Comparison of ENCODE assay signal across 29 cellular contexts in the genomic region with DNA sequence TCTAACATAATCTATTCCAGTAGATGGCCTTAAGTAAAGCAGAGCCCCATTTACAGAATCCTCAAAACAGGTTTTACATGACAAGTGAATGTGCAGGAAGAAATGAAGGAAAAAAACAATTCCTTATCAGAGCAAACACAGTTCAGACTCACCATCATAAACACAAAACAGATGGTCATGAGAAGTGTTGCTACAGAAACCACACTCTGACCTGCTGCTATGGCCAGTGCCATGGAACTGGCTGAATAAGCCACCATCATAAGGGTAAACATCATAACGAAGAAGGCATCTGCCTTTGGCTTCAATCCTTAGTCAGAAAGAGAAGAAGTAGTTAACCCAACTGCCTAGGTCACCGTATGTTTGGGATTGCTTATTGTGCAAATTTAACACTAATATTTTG.
DNase-seq lines count a peak whose midpoint lies in the region; ATAC-seq, FAIRE-seq and TF ChIP-seq lines count a peak whose summit lies in the region.
"Had no signal": no experiment of that assay in that cellular context is flagged by ENCODE, and none has a peak within 500 bp of the region (broad histone marks: within the 10 kb centered on the region; RNA-seq: fewer than 3 reads in every experiment).

No MANE protein-coding gene starts in this region.

- dilution Hi-C loops in endothelial cell of umbilical vein (cut with MboI; ENCODE audit: extremely low pct_ligation_motif_present, low sequenced_read_pairs): no loop called here

- H3K9me1 ChIP-seq in endothelial cell of umbilical vein (replicated peaks; ENCODE audit: control insufficient read depth, extremely low read depth, insufficient read depth, low read length): no peaks in the 10 kb centered on the region

- H3K9me3 ChIP-seq in endothelial cell of umbilical vein (replicated peaks; ENCODE audit: control insufficient read depth, insufficient read depth, low read length) (no peaks in the 10 kb centered on the region), mucosa of descending colon (no peaks in the 10 kb centered on the region)
- H3K9me3 ChIP-seq: SK-N-SH, testis had no signal

- DNase-seq in AG20443 (ENCODE audit: low spot score) (peak; percentile 26), HCEC 1CT (peak; percentile 13), endothelial cell of umbilical vein (ENCODE audit: low read depth, low spot score) (peak; percentile 77), mucosa of descending colon (no peak), UCSD-AML1 (lab: John Stamatoyannopoulos, UW; ENCODE audit: unreplicated experiment) (no peak)
- DNase-seq in activated naive CD4-positive, alpha-beta T cell treated with anti-CD3 and anti-CD28 coated beads for 36 hours: no peak
- no peak for DNase-seq in stimulated activated CD8-positive, alpha-beta memory T cell treated with anti-CD3 and anti-CD28 coated beads, Interleukin-4, amount 100 ng/mL, for 48 hours
- DNase-seq: ACHN; activated CD4-positive, alpha-beta T cell treated with anti-CD3 and anti-CD28 coated beads, Interleukin-2, amount 10 ng/mL, durations not matched to agents 24 days and 14 days; activated naive CD4-positive, alpha-beta T cell; activated T-cell treated with anti-CD3 and anti-CD28 coated beads, Interleukin-2, amount 50 U/mL, for 48 hours; amygdala; CD4-positive, alpha-beta T cell; effector memory CD8-positive, alpha-beta T cell; glutamatergic neuron; naive B cell; NCI-H1092; NCI-H1930; NCI-H526; SK-N-SH; stimulated activated CD4-positive, alpha-beta T cell treated with anti-CD3 and anti-CD28 coated beads, Interleukin-12 subunit alpha, Interleukin-12 subunit beta, amount 100 ng/mL, for 4 hours; stimulated activated CD4-positive, alpha-beta T cell treated with anti-CD3 and anti-CD28 coated beads, Interleukin-4, amount 100 ng/mL, for 4 hours; stimulated activated naive CD4-positive, alpha-beta T cell treated with Interleukin-2 at 50 U/mL for 16 hours; T-helper 2 cell; testis; WERI-Rb-1 had no signal

- H2AFZ ChIP-seq in endothelial cell of umbilical vein (ENCODE audit: low read depth, low read length): no peak overlapping the region

- no peak for FAIRE-seq in endothelial cell of umbilical vein (lab: Jason Lieb, UNC)

- no peak overlapping the region for H3K27ac ChIP-seq in endothelial cell of umbilical vein (ENCODE audit: insufficient read depth, low read depth, low read length)
- H3K27ac ChIP-seq: coronary artery, testis, WERI-Rb-1 had no signal

- POLR2A ChIA-PET in endothelial cell of umbilical vein (lab: Charles Lee): no interaction called here

- H3K9me3 Mint-ChIP-seq in activated naive CD4-positive, alpha-beta T cell treated with anti-CD3 and anti-CD28 coated beads for 36 hours: no peaks in the 10 kb centered on the region
- H3K9me3 Mint-ChIP-seq: activated CD4-positive, alpha-beta T cell treated with anti-CD3 and anti-CD28 coated beads, Interleukin-2, amount 10 ng/mL, durations not matched to agents 24 days and 14 days; CD4-positive, alpha-beta T cell; effector memory CD8-positive, alpha-beta T cell; naive B cell had no signal

- H3K79me2 ChIP-seq in endothelial cell of umbilical vein (ENCODE audit: control insufficient read depth, insufficient read depth, low read length): no peaks in the 10 kb centered on the region

- TF ChIP-seq POLR2A in endothelial cell of umbilical vein (IDR thresholded peaks at IDR 0.05; ENCODE audit: low read depth, low read length): no peak

- no peaks in the 10 kb centered on the region for H3K36me3 Mint-ChIP-seq in activated naive CD4-positive, alpha-beta T cell treated with anti-CD3 and anti-CD28 coated beads for 36 hours (ENCODE audit: low read depth)
- H3K36me3 Mint-ChIP-seq: naive B cell had no signal

- H3K27ac Mint-ChIP-seq in activated naive CD4-positive, alpha-beta T cell treated with anti-CD3 and anti-CD28 coated beads for 36 hours: no peak overlapping the region
- H3K27ac Mint-ChIP-seq: activated CD4-positive, alpha-beta T cell treated with anti-CD3 and anti-CD28 coated beads, Interleukin-2, amount 10 ng/mL, durations not matched to agents 24 days and 14 days; CD4-positive, alpha-beta T cell; effector memory CD8-positive, alpha-beta T cell; naive B cell had no signal

- ATAC-seq in mucosa of descending colon (peak; percentile 91), HG02571 (IDR thresholded peaks at IDR 0.05; ENCODE audit: unreplicated experiment) (no peak)
- ATAC-seq: effector memory CD8-positive, alpha-beta T cell; esophagus mucosa had no signal

- no peak overlapping the region for H3K9ac ChIP-seq in endothelial cell of umbilical vein (replicated peaks; ENCODE audit: extremely low read depth, insufficient read depth, low read length)
- H3K9ac ChIP-seq: SK-N-SH had no signal

- H3K36me3 ChIP-seq in endothelial cell of umbilical vein (ENCODE audit: control insufficient read depth in 2 of 2, extremely low read depth in 1 of 2, insufficient read depth in 2 of 2, low read length in 2 of 2): no peaks in the 10 kb centered on the region
- H3K36me3 ChIP-seq in mucosa of descending colon (ENCODE audit: low read depth): no peaks in the 10 kb centered on the region
- H3K36me3 ChIP-seq: WERI-Rb-1 had no signal

- H3K4me3 ChIP-seq in endothelial cell of umbilical vein (replicated peaks in 1 of 3; ENCODE audit: insufficient read depth in 1 of 3, low read depth in 1 of 3, low read length in 3 of 3) (no peak overlapping the region), mucosa of descending colon (no peak overlapping the region)
- H3K4me3 ChIP-seq: coronary artery, testis had no signal

- no peaks in the 10 kb centered on the region for H3K27me3 ChIP-seq in endothelial cell of umbilical vein (ENCODE audit: control insufficient read depth in 2 of 2, insufficient read depth in 2 of 2, low read length in 2 of 2)
- H3K27me3 ChIP-seq: testis had no signal

- no peaks in the 10 kb centered on the region for H4K20me1 ChIP-seq in endothelial cell of umbilical vein (replicated peaks; ENCODE audit: control insufficient read depth, extremely low read depth, insufficient read depth, low read length)

- CTCF ChIA-PET in endothelial cell of umbilical vein (lab: Charles Lee): interaction anchor here (1.0 to 1.5 kb wide), 3 partner anchors 10 to 65 kb away, joined by 3 read pairs; no protein-coding TSS in a partner anchor
- CTCF ChIA-PET in activated naive CD4-positive, alpha-beta T cell treated with anti-CD3 and anti-CD28 coated beads for 36 hours (lab: Charles Lee): no interaction called here

- H3K27me3 Mint-ChIP-seq in activated naive CD4-positive, alpha-beta T cell treated with anti-CD3 and anti-CD28 coated beads for 36 hours (ENCODE audit: low read depth): peaks cover 2% of the 10 kb centered on the region

- no TSS peak for BruUV-seq in endothelial cell of umbilical vein (replicated peaks; lab: Mats Ljungman, UMichigan)

- no peaks in the 10 kb centered on the region for H3K4me1 ChIP-seq in endothelial cell of umbilical vein (ENCODE audit: control insufficient read depth, extremely low read depth, insufficient read depth, low read length)
- no peaks in the 10 kb centered on the region for H3K4me1 ChIP-seq in mucosa of descending colon (ENCODE audit: low read depth)
- H3K4me1 ChIP-seq: testis had no signal

- TF ChIP-seq CTCF in endothelial cell of umbilical vein (IDR thresholded peaks at IDR 0.05; ENCODE audit: extremely low read depth in 1 of 2, insufficient read depth in 1 of 2, low read depth in 1 of 2, low read length in 2 of 2) (no peak), mucosa of descending colon (IDR thresholded peaks at IDR 0.05) (no peak)

- intact Hi-C loops in endothelial cell of umbilical vein (cut with micrococcal nuclease) (no loop called here), mucosa of descending colon (cut with DNase I, micrococcal nuclease) (no loop called here)
- intact Hi-C loops in activated naive CD4-positive, alpha-beta T cell treated with anti-CD3 and anti-CD28 coated beads for 36 hours (cut with micrococcal nuclease): no loop called here

- H3K4me1 Mint-ChIP-seq in activated naive CD4-positive, alpha-beta T cell treated with anti-CD3 and anti-CD28 coated beads for 36 hours (ENCODE audit: low read depth): no peaks in the 10 kb centered on the region
- H3K4me1 Mint-ChIP-seq: activated CD4-positive, alpha-beta T cell treated with anti-CD3 and anti-CD28 coated beads, Interleukin-2, amount 10 ng/mL, durations not matched to agents 24 days and 14 days had no signal

- H3K4me3 Mint-ChIP-seq in activated naive CD4-positive, alpha-beta T cell treated with anti-CD3 and anti-CD28 coated beads for 36 hours: no peak overlapping the region
- H3K4me3 Mint-ChIP-seq: activated CD4-positive, alpha-beta T cell treated with anti-CD3 and anti-CD28 coated beads, Interleukin-2, amount 10 ng/mL, durations not matched to agents 24 days and 14 days; CD4-positive, alpha-beta T cell; effector memory CD8-positive, alpha-beta T cell; naive B cell had no signal

- H3K4me2 ChIP-seq in endothelial cell of umbilical vein (ENCODE audit: insufficient read depth, low read length): no peak overlapping the region
- H3K4me2 ChIP-seq: SK-N-SH had no signal

TF ChIP-seq in endothelial cell of umbilical vein, 7 proteins besides CTCF, POLR2A, EP300 and RAD21:
- TF ChIP-seq POLR2AphosphoS5 (IDR thresholded peaks at IDR 0.05; ENCODE audit: insufficient read depth, low read depth, low read length) (no peak), GATA2 (IDR thresholded peaks at IDR 0.05; ENCODE audit: insufficient read depth, insufficient read length, low read depth, low read length) (no peak), MYC (IDR thresholded peaks at IDR 0.05; ENCODE audit: low read depth, low read length) (no peak), JUN (IDR thresholded peaks at IDR 0.05; ENCODE audit: borderline replicate concordance, insufficient read depth, insufficient read length, low read depth) (no peak), FOS (IDR thresholded peaks at IDR 0.05; ENCODE audit: borderline replicate concordance, insufficient read depth, low read length) (no peak), EZH2 (IDR thresholded peaks at IDR 0.05; ENCODE audit: borderline replicate concordance, low read depth, low read length, severe bottlenecking) (no peak), MAX (IDR thresholded peaks at IDR 0.05; ENCODE audit: insufficient read depth, insufficient read length) (no peak)

Comparison
In these comparisons a context has a peak if more than half of its experiments do, and no peak if none do; other contexts are left out.
1. DNase-seq: peak in AG20443 (single experiment), HCEC 1CT (single experiment) and endothelial cell of umbilical vein (single experiment); none in mucosa of descending colon (0 of 3), UCSD-AML1 (single experiment), activated naive CD4-positive, alpha-beta T cell treated with anti-CD3 and anti-CD28 coated beads for 36 hours (single experiment) and stimulated activated CD8-positive, alpha-beta memory T cell treated with anti-CD3 and anti-CD28 coated beads, Interleukin-4, amount 100 ng/mL, for 48 hours (single experiment).